Comparison of ENCODE assay signal across 1 cellular context in genomic region chr6:31880616-31881015, GRCh38.
TF ChIP-seq lines count a peak whose summit lies in the region.

No MANE protein-coding gene starts in this region.

TF ChIP-seq in HepG2, 621 proteins besides CTCF, POLR2A, EP300 and RAD21:
- TF ChIP-seq UBTF (CRISPR knock-in tag; IDR thresholded peaks at IDR 0.05) (no peak), RFX1 (IDR thresholded peaks at IDR 0.05) (peak; percentile 31; the same call in 1 of the 2 replicates)
